2 cellular contexts compared by ENCODE assay signal in genomic region chr1:1411626-1412025, GRCh38.
TF ChIP-seq lines count a peak whose summit lies in the region.

No MANE protein-coding gene starts in this region.

TF ChIP-seq in GM23338, 12 proteins besides CTCF, POLR2A, EP300 and RAD21:
- no peak for TF ChIP-seq ZNF114 (CRISPR knock-in tag; IDR thresholded peaks at IDR 0.05)
- TF ChIP-seq ETS1 (IDR thresholded peaks at IDR 0.05) = no peak
- TF ChIP-seq ZNF331 (CRISPR knock-in tag; IDR thresholded peaks at IDR 0.05; ENCODE audit: low read depth) = no peak
- TF ChIP-seq JUNB (IDR thresholded peaks at IDR 0.05; ENCODE audit: unreplicated experiment) = no peak
- TF ChIP-seq EZH2 (IDR thresholded peaks at IDR 0.05; ENCODE audit: low read depth, unreplicated experiment) = no peak
- no peak for TF ChIP-seq NANOG (IDR thresholded peaks at IDR 0.05; ENCODE audit: borderline replicate concordance)
- no peak for TF ChIP-seq REST (IDR thresholded peaks at IDR 0.05; ENCODE audit: unreplicated experiment)

TF ChIP-seq in GM12878, 131 proteins besides CTCF, POLR2A, EP300 and RAD21:
- TF ChIP-seq RBBP5 (conservative IDR thresholded peaks at IDR 0.05) (no peak), POLR2AphosphoS2 (IDR thresholded peaks at IDR 0.05; ENCODE audit: low read depth, low read length) (no peak), ZBTB33 (IDR thresholded peaks at IDR 0.05) (no peak), MLLT1 (IDR thresholded peaks at IDR 0.05) (no peak), ZNF622 (IDR thresholded peaks at IDR 0.05) (no peak), PAX5 (IDR thresholded peaks at IDR 0.05; ENCODE audit: borderline replicate concordance, low read depth, low read length) (no peak), ZSCAN29 (IDR thresholded peaks at IDR 0.05) (no peak), NFIC (IDR thresholded peaks at IDR 0.05; ENCODE audit: low read depth, low read length) (no peak), SP1 (IDR thresholded peaks at IDR 0.05; ENCODE audit: low read depth, low read length) (no peak), NRF1 (conservative IDR thresholded peaks at IDR 0.05; ENCODE audit: low read depth, low read length) (no peak), EED (IDR thresholded peaks at IDR 0.05; ENCODE audit: low read depth) (no peak), ZZZ3 (IDR thresholded peaks at IDR 0.05; ENCODE audit: control insufficient read depth, insufficient read length, low read depth) (no peak)
